ENCODE assay signal across 9 cellular contexts in the genomic region with DNA sequence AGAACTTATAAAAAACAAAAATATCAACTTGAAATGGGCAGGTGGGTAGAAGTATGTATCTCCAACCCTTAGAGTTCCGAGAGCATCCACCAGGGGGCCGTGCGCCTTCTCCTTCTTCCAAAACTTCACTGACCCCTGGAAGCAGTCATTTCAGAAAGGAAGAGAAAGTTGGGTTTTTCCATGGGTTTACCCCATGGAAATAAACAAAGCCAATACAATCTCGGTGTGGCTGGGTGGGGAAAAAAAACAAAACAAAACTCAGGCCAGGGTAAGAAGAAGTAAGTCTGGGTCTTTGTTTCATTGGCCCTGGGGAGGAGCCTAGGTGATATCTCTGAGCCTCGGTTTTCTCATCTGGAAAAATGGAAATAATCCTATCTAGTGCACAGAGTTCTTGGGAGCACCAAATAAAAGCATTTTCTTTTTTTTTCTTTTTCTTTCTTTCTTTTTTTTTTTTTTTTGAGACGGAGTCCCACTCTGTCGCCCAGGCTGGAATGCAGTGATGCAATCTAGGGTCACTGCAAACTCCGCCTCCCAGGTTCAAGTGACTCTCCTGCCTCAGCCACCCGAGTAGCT. TPM values are rescaled to one million over a fixed set of nuclear protein-coding genes. Genes with fewer than 3 reads are reported as not detected.
DNase-seq lines count a peak whose midpoint lies in the region; ATAC-seq and TF ChIP-seq lines count a peak whose summit lies in the region.
"Had no signal": no experiment of that assay in that cellular context is flagged by ENCODE, and none has a peak within 500 bp of the region (broad histone marks: within the 10 kb centered on the region; RNA-seq: fewer than 3 reads in every experiment).

No MANE protein-coding gene starts in this region.

- no peaks in the 10 kb centered on the region for H3K4me1 ChIP-seq in IMR-90 (ENCODE audit: control insufficient read depth, insufficient read depth, low read length)

- TF ChIP-seq POLR2A in IMR-90 (IDR thresholded peaks at IDR 0.05; ENCODE audit: low read depth, low read length) = no peak

- POLR2A ChIA-PET in IMR-90 (lab: Charles Lee; ENCODE audit: unreplicated experiment) = no interaction called here

- intact Hi-C loops in IMR-90 (cut with micrococcal nuclease) = loop anchor here (5.0 kb wide), 1 partner anchor 153 kb away; no protein-coding TSS in a partner anchor

- no peaks in the 10 kb centered on the region for H3K9me1 ChIP-seq in IMR-90 (ENCODE audit: insufficient read depth, low read length)

- H3K36me3 ChIP-seq in IMR-90 (ENCODE audit: control insufficient read depth, insufficient read depth, low read length) = no peaks in the 10 kb centered on the region

- no peak overlapping the region for H3K14ac ChIP-seq in IMR-90 (replicated peaks; ENCODE audit: low read depth, low read length)

- no peak overlapping the region for H2BK120ac ChIP-seq in IMR-90 (ENCODE audit: low read depth, low read length)

- H3K23ac ChIP-seq in IMR-90 (ENCODE audit: low read depth, low read length) = no peak overlapping the region

- no peak overlapping the region for H3K4ac ChIP-seq in IMR-90 (ENCODE audit: low read depth, low read length)

- dilution Hi-C loops in IMR-90 (cut with HindIII; ENCODE audit: low sequenced_read_pairs, unreplicated experiment) = no loop called here

- BruUV-seq in IMR-90 (replicated peaks; lab: Mats Ljungman, UMichigan) = no TSS peak

- CTCF ChIA-PET in IMR-90 (lab: Yijun Ruan, JAX) = interaction anchor here (0.7 kb wide), 1 partner anchor 356 kb away, joined by 3 read pairs; no protein-coding TSS in a partner anchor

- in situ Hi-C loops in IMR-90 (cut with MboI; ENCODE audit: low sequenced_read_pairs) = no loop called here

- peak overlapping the region; percentile 43 for H2AFZ ChIP-seq in IMR-90 (replicated peaks; ENCODE audit: low read length, poor library complexity)

- no peak overlapping the region for H4K8ac ChIP-seq in IMR-90 (ENCODE audit: low read depth in 2 of 2, low read length in 2 of 2)

- H4K5ac ChIP-seq in IMR-90 (ENCODE audit: low read depth, low read length) = no peak overlapping the region

- no peak overlapping the region for H4K91ac ChIP-seq in IMR-90 (ENCODE audit: insufficient read depth, low read depth, low read length)

- peak; percentile 71 for ATAC-seq in IMR-90 (ENCODE audit: low read depth)
- no peak for ATAC-seq in GM18861 (IDR thresholded peaks at IDR 0.05; ENCODE audit: unreplicated experiment)

- H3K27me3 ChIP-seq in IMR-90 (ENCODE audit: control insufficient read depth, insufficient read depth, low read length) = no peaks in the 10 kb centered on the region

- H3K9ac ChIP-seq in IMR-90 (ENCODE audit: low read depth, low read length) = no peak overlapping the region

- H3K56ac ChIP-seq in IMR-90 (ENCODE audit: extremely low read depth, insufficient read depth, low read length) = no peak overlapping the region

- no peak overlapping the region for H2AK5ac ChIP-seq in IMR-90 (ENCODE audit: low read depth, low read length)

- H3K4me2 ChIP-seq in IMR-90 (ENCODE audit: low read depth, low read length) = no peak overlapping the region

- no peaks in the 10 kb centered on the region for H3K79me1 ChIP-seq in IMR-90 (ENCODE audit: low read depth in 1 of 2, low read length in 2 of 2)

- H2BK15ac ChIP-seq in IMR-90 (ENCODE audit: low read depth, low read length) = no peak overlapping the region

- WGBS in IMR-90 (ENCODE audit: extremely low coverage in 2 of 2, insufficient read length in 1 of 2), 2 experiments = 0% methylated on average over 1 of the region's 9 CpGs; no CpG with 5 or more reads in 1 of the 2 experiments

- no peak overlapping the region for H3K4me3 ChIP-seq in IMR-90 (ENCODE audit: insufficient read depth, low read depth, low read length)

- no peaks in the 10 kb centered on the region for H3K9me3 ChIP-seq in IMR-90 (ENCODE audit: control insufficient read depth, insufficient read depth, low read length)

- no peak overlapping the region for H2AK9ac ChIP-seq in IMR-90 (replicated peaks; ENCODE audit: low read depth, low read length, poor library complexity)

- no peaks in the 10 kb centered on the region for H4K20me1 ChIP-seq in IMR-90 (ENCODE audit: insufficient read depth, low read length)

- DNase-seq in D341Med (ENCODE audit: low spot score) = peak; percentile 75
- peak; percentile 18 for DNase-seq in IMR-90
- DNase-seq in T-helper 9 cell = peak; percentile 56
- peak; percentile 47 for DNase-seq in astrocyte of the hippocampus (ENCODE audit: low read depth, low spot score)
- peak; percentile 83 for DNase-seq in islet precursor cell
- DNase-seq in stimulated activated CD4-positive, alpha-beta T cell treated with anti-CD3 and anti-CD28 coated beads, TNF-alpha, amount 100 ng/mL, for 1 hour (ENCODE audit: low read depth in 3 of 3, low spot score in 1 of 3) = peak in 2 of 3 donors; percentile 29 to 62
- no peak for DNase-seq in NCI-H446 treated with DMSO at 0.1 percent for 48 hours (lab: John Stamatoyannopoulos, UW)

- no peak overlapping the region for H3K18ac ChIP-seq in IMR-90 (ENCODE audit: low read depth, low read length)

- no peak overlapping the region for H2BK5ac ChIP-seq in IMR-90 (ENCODE audit: low read depth, low read length, poor library complexity, severe bottlenecking)

- TF ChIP-seq RAD21 in IMR-90 (IDR thresholded peaks at IDR 0.05; ENCODE audit: low read length) = peak; percentile 49

- no peak overlapping the region for H2BK20ac ChIP-seq in IMR-90 (ENCODE audit: low read depth, low read length)

- no peak overlapping the region for H3K27ac ChIP-seq in IMR-90 (ENCODE audit: insufficient read depth, low read length)

- TF ChIP-seq CTCF in IMR-90 (conservative IDR thresholded peaks at IDR 0.05; ENCODE audit: low read depth, low read length) = peak; percentile 57

TF ChIP-seq in IMR-90, 13 proteins besides CTCF, POLR2A, EP300 and RAD21:
- TF ChIP-seq MXI1 (IDR thresholded peaks at IDR 0.05; ENCODE audit: borderline replicate concordance, low read depth, low read length) (no peak), SMC3 (IDR thresholded peaks at IDR 0.05; ENCODE audit: low read depth, low read length) (peak; percentile 42; the same call in 1 of the 2 replicates)

RNA-seq across cellular contexts. Expression of a gene that starts 33.6 kb away (rescaled TPM):
- under 0.01 TPM in 1 of 2 replicates, not detected in the other for total RNA-seq in IMR-90 (2012; rRNA removed)
- 0.06 TPM in 1 of 2 replicates, not detected in the other for polyA plus RNA-seq in IMR-90 (2012; rRNA removed)
- polyA plus RNA-seq in IMR-90 (2012; cell fraction: cytosol; rRNA removed) = 0.03 TPM in 1 of 2 replicates, not detected in the other
- polyA plus RNA-seq in IMR-90 (2012; cell fraction: nucleus; rRNA removed; ENCODE audit: low replicate concordance) = 0.02 TPM in 2 replicates
- total RNA-seq: T-helper 1 cell treated with Interleukin-12 subunit alpha and Interleukin-12 subunit beta and Interleukin-4 antibody, amounts not matched to agents 30 ng/mL and 1 ng/mL, for 36 hours had no signal

RNA-seq across cellular contexts. Expression of a gene that starts 40.6 kb away (rescaled TPM):
- total RNA-seq in IMR-90 (2012; rRNA removed) = 1.6 and 3.6 TPM in 2 replicates
- polyA plus RNA-seq in IMR-90 (2012; rRNA removed) = 14.4 and 18.0 TPM in 2 replicates
- polyA plus RNA-seq in IMR-90 (2012; cell fraction: cytosol; rRNA removed) = 11.8 and 26.7 TPM in 2 replicates
- polyA plus RNA-seq in IMR-90 (2012; cell fraction: nucleus; rRNA removed; ENCODE audit: low replicate concordance) = 13.3 and 14.2 TPM in 2 replicates
